In the genomic region with DNA sequence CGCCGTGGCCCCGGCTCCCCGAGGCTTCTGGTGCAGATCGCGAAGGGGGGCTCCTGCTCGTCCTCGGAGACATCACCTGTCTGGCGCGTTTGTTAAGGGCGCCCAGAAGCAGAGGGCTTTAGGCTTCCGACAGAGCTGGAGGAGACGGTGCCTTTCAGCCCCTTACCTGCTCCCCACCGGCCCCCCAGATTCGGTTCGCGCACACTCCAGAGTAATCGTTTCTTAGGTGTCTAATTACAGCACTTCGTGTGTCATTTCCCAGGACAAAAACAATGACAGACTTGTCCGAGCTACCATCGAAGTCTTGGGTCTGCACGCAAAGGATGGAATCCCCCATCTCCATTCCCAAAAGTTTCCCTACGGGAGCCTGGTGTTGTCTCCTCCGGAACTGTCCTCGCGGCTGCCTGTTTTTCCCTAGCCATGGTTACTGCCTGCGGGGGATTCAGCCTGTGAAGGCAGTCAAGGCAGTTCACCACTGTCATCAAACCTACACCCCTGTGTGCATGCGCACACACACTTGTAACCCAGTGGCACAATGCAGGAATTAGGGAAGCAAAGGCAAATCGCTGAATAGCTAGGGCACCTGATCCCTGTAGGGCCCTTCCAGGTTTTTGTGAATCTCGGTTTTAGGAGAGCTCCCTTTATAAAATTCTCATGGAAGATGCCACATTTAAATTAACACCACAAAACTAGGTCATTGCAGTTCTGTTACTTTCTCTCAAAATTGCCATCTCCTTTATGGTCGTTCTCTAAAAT, we compare ENCODE assay signal across 8 cellular contexts. TPM values are rescaled to one million over a fixed set of nuclear protein-coding genes. Genes with fewer than 3 reads are reported as not detected.
DNase-seq lines count a peak whose midpoint lies in the region; ATAC-seq and TF ChIP-seq lines count a peak whose summit lies in the region.

No MANE protein-coding gene starts in this region.

- CTCF ChIA-PET in Caco-2 (lab: Charles Lee) = no interaction called here

- H3K27me3 Mint-ChIP-seq in Caco-2 (ENCODE audit: insufficient read depth, unreplicated experiment) = no peaks in the 10 kb centered on the region
- H3K27me3 Mint-ChIP-seq in activated T-helper 1 cell treated with anti-CD3 and anti-CD28 coated beads, Interleukin-12 subunit alpha, Interleukin-12 subunit beta, Interleukin-2, Interleukin-4 antibody, amounts not matched to agents 30 ng/mL and 10 ng/mL and 1 ng/mL, durations not matched to agents 14 hours and 24 hours and 36 hours (ENCODE audit: insufficient read depth) = peaks cover 66% of the 10 kb centered on the region
- peaks cover 27 to 56% of the 10 kb centered on the region in 2 donors for H3K27me3 Mint-ChIP-seq in natural killer cell treated with Interleukin-12 subunit alpha and Interleukin-12 subunit beta and Interleukin-15 and Interleukin-18, amount 100 ng/mL, for 72 hours

- DNase-seq in Caco-2 (peak; percentile 55 to 66), MG63 (peak; percentile 23), globus pallidus (ENCODE audit: low spot score) (peak; percentile 70)
- no peak for DNase-seq in activated T-helper 1 cell treated with anti-CD3 and anti-CD28 coated beads, Interleukin-12 subunit alpha, Interleukin-12 subunit beta, Interleukin-2, Interleukin-4 antibody, amounts not matched to agents 30 ng/mL and 10 ng/mL and 1 ng/mL, durations not matched to agents 14 hours and 24 hours and 36 hours (ENCODE audit: low spot score)
- no peak for DNase-seq in natural killer cell treated with Interleukin-12 subunit alpha and Interleukin-12 subunit beta and Interleukin-15 and Interleukin-18, amount 100 ng/mL, for 72 hours (ENCODE audit: low spot score)

- no peaks in the 10 kb centered on the region for H3K9me3 ChIP-seq in Caco-2
- H3K9me3 ChIP-seq in MG63 = no peaks in the 10 kb centered on the region

- peak overlapping the region; percentile 97 for H3K4me3 Mint-ChIP-seq in Caco-2 (ENCODE audit: unreplicated experiment)
- H3K4me3 Mint-ChIP-seq in activated T-helper 1 cell treated with anti-CD3 and anti-CD28 coated beads, Interleukin-12 subunit alpha, Interleukin-12 subunit beta, Interleukin-2, Interleukin-4 antibody, amounts not matched to agents 30 ng/mL and 10 ng/mL and 1 ng/mL, durations not matched to agents 14 hours and 24 hours and 36 hours = peak overlapping the region; percentile 81
- peak overlapping the region; percentile 51 for H3K4me3 Mint-ChIP-seq in natural killer cell treated with Interleukin-12 subunit alpha and Interleukin-12 subunit beta and Interleukin-15 and Interleukin-18, amount 100 ng/mL, for 72 hours

- no peaks in the 10 kb centered on the region for H3K4me1 Mint-ChIP-seq in Caco-2 (ENCODE audit: low read depth, unreplicated experiment)
- peaks cover 20% of the 10 kb centered on the region for H3K4me1 Mint-ChIP-seq in activated T-helper 1 cell treated with anti-CD3 and anti-CD28 coated beads, Interleukin-12 subunit alpha, Interleukin-12 subunit beta, Interleukin-2, Interleukin-4 antibody, amounts not matched to agents 30 ng/mL and 10 ng/mL and 1 ng/mL, durations not matched to agents 14 hours and 24 hours and 36 hours (ENCODE audit: low read depth)
- H3K4me1 Mint-ChIP-seq in natural killer cell treated with Interleukin-12 subunit alpha and Interleukin-12 subunit beta and Interleukin-15 and Interleukin-18, amount 100 ng/mL, for 72 hours (ENCODE audit: low read depth in 2 of 2) = peaks cover 0 to 2% of the 10 kb centered on the region in 2 donors

- no peaks in the 10 kb centered on the region for H3K36me3 Mint-ChIP-seq in Caco-2 (ENCODE audit: insufficient read depth, unreplicated experiment)
- H3K36me3 Mint-ChIP-seq in activated T-helper 1 cell treated with anti-CD3 and anti-CD28 coated beads, Interleukin-12 subunit alpha, Interleukin-12 subunit beta, Interleukin-2, Interleukin-4 antibody, amounts not matched to agents 30 ng/mL and 10 ng/mL and 1 ng/mL, durations not matched to agents 14 hours and 24 hours and 36 hours (ENCODE audit: low read depth) = no peaks in the 10 kb centered on the region
- peaks cover 4% of the 10 kb centered on the region for H3K36me3 Mint-ChIP-seq in natural killer cell treated with Interleukin-12 subunit alpha and Interleukin-12 subunit beta and Interleukin-15 and Interleukin-18, amount 100 ng/mL, for 72 hours

- peaks cover 4% of the 10 kb centered on the region for H3K9me3 Mint-ChIP-seq in Caco-2 (ENCODE audit: unreplicated experiment)
- no peaks in the 10 kb centered on the region for H3K9me3 Mint-ChIP-seq in activated T-helper 1 cell treated with anti-CD3 and anti-CD28 coated beads, Interleukin-12 subunit alpha, Interleukin-12 subunit beta, Interleukin-2, Interleukin-4 antibody, amounts not matched to agents 30 ng/mL and 10 ng/mL and 1 ng/mL, durations not matched to agents 14 hours and 24 hours and 36 hours
- H3K9me3 Mint-ChIP-seq in natural killer cell treated with Interleukin-12 subunit alpha and Interleukin-12 subunit beta and Interleukin-15 and Interleukin-18, amount 100 ng/mL, for 72 hours = no peaks in the 10 kb centered on the region

- no peak for TF ChIP-seq CTCF in Caco-2 (IDR thresholded peaks at IDR 0.05; ENCODE audit: insufficient read depth in 1 of 2, low read depth in 1 of 2, low read length in 1 of 2, severe bottlenecking in 1 of 2, unreplicated experiment in 1 of 2)

- ATAC-seq in natural killer cell treated with Interleukin-12 subunit alpha and Interleukin-12 subunit beta and Interleukin-15 and Interleukin-18, amount 100 ng/mL, for 72 hours = no peak
- ATAC-seq in HG03108 (IDR thresholded peaks at IDR 0.05; ENCODE audit: unreplicated experiment) (no peak), GM18873 (IDR thresholded peaks at IDR 0.05; ENCODE audit: low FRiP score, unreplicated experiment) (no peak), HG03159 (IDR thresholded peaks at IDR 0.05; ENCODE audit: unreplicated experiment) (no peak)

- H3K4me1 ChIP-seq in Caco-2 = no peaks in the 10 kb centered on the region

- POLR2A ChIA-PET in Caco-2 (lab: Charles Lee) = interaction anchor here (0.6 kb wide), 2 partner anchors 20 to 79 kb away, joined by 4 to 11 read pairs; no protein-coding TSS in a partner anchor

- intact Hi-C loops in Caco-2 (cut with micrococcal nuclease; ENCODE audit: unreplicated experiment) = loop anchor here (2.0 to 10.0 kb wide), 3 partner anchors 76 to 118 kb away; no protein-coding TSS in a partner anchor
- intact Hi-C loops in activated T-helper 1 cell treated with anti-CD3 and anti-CD28 coated beads, Interleukin-12 subunit alpha, Interleukin-12 subunit beta, Interleukin-2, Interleukin-4 antibody, amounts not matched to agents 30 ng/mL and 10 ng/mL and 1 ng/mL, durations not matched to agents 14 hours and 24 hours and 36 hours (cut with micrococcal nuclease) = loop anchor here (5.0 kb wide), 1 partner anchor 492 kb away; no protein-coding TSS in a partner anchor

- BruUV-seq in Caco-2 (replicated peaks; lab: Mats Ljungman, UMichigan) = TSS peak; percentile 56

- H3K27me3 ChIP-seq in Caco-2 (replicated peaks; ENCODE audit: control insufficient read depth, insufficient read depth, low read length) = no peaks in the 10 kb centered on the region
- H3K27me3 ChIP-seq in MG63 = no peaks in the 10 kb centered on the region

- peak overlapping the region; percentile 94 for H3K27ac Mint-ChIP-seq in Caco-2 (ENCODE audit: unreplicated experiment)
- H3K27ac Mint-ChIP-seq in activated T-helper 1 cell treated with anti-CD3 and anti-CD28 coated beads, Interleukin-12 subunit alpha, Interleukin-12 subunit beta, Interleukin-2, Interleukin-4 antibody, amounts not matched to agents 30 ng/mL and 10 ng/mL and 1 ng/mL, durations not matched to agents 14 hours and 24 hours and 36 hours = peak overlapping the region; percentile 12
- no peak overlapping the region for H3K27ac Mint-ChIP-seq in natural killer cell treated with Interleukin-12 subunit alpha and Interleukin-12 subunit beta and Interleukin-15 and Interleukin-18, amount 100 ng/mL, for 72 hours

- H3K36me3 ChIP-seq in Caco-2 (ENCODE audit: control insufficient read depth, insufficient read depth, low read length) = no peaks in the 10 kb centered on the region
- no peaks in the 10 kb centered on the region for H3K36me3 ChIP-seq in MG63

- peak overlapping the region; percentile 64 for H3K4me3 ChIP-seq in Caco-2 (ENCODE audit: low read depth, low read length)
- peak overlapping the region; percentile 70 for H3K4me3 ChIP-seq in MG63

RNA-seq across cellular contexts. Expression of a gene that starts 0.7 kb away (rescaled TPM):
- 38.3 and 39.8 TPM in 2 replicates for total RNA-seq in Caco-2 (2022)
- 11.6 and 17.1 TPM in 2 replicates for total RNA-seq in MG63 (2014; rRNA removed; shearing (Covaris generic); ENCODE audit: low replicate concordance)
- total RNA-seq in activated T-helper 1 cell treated with anti-CD3 and anti-CD28 coated beads, Interleukin-12 subunit alpha, Interleukin-12 subunit beta, Interleukin-2, Interleukin-4 antibody, amounts not matched to agents 30 ng/mL and 10 ng/mL and 1 ng/mL, durations not matched to agents 14 hours and 24 hours and 36 hours = 1.0 and 1.9 TPM in 2 replicates
- total RNA-seq in natural killer cell treated with Interleukin-12 subunit alpha and Interleukin-12 subunit beta and Interleukin-15 and Interleukin-18, amount 100 ng/mL, for 72 hours = 1 to 10 TPM in 1 of 2 donors, under 1 TPM in 1; 0.64 to 2.8 TPM

Comparison
In these comparisons a context has a peak if more than half of its experiments do, and no peak if none do; other contexts are left out.
1. DNase-seq: peak in Caco-2 (2 of 2), MG63 (single experiment) and globus pallidus (single experiment); none in activated T-helper 1 cell treated with anti-CD3 and anti-CD28 coated beads, Interleukin-12 subunit alpha, Interleukin-12 subunit beta, Interleukin-2, Interleukin-4 antibody, amounts not matched to agents 30 ng/mL and 10 ng/mL and 1 ng/mL, durations not matched to agents 14 hours and 24 hours and 36 hours (single experiment) and natural killer cell treated with Interleukin-12 subunit alpha and Interleukin-12 subunit beta and Interleukin-15 and Interleukin-18, amount 100 ng/mL, for 72 hours (single experiment).
2. H3K27ac Mint-ChIP-seq: peak in Caco-2 (single experiment) and activated T-helper 1 cell treated with anti-CD3 and anti-CD28 coated beads, Interleukin-12 subunit alpha, Interleukin-12 subunit beta, Interleukin-2, Interleukin-4 antibody, amounts not matched to agents 30 ng/mL and 10 ng/mL and 1 ng/mL, durations not matched to agents 14 hours and 24 hours and 36 hours (single experiment); none in natural killer cell treated with Interleukin-12 subunit alpha and Interleukin-12 subunit beta and Interleukin-15 and Interleukin-18, amount 100 ng/mL, for 72 hours (0 of 2).
3. Peak in every context shown above with its lines, with median percentiles within 50 percentile points of each other: H3K4me3 Mint-ChIP-seq.